1 cellular context compared by ENCODE assay signal in genomic region chr12:9866786-9867379, GRCh38.
TF ChIP-seq lines count a peak whose summit lies in the region.

No MANE protein-coding gene starts in this region.

TF ChIP-seq in H1, 55 proteins besides CTCF, POLR2A, EP300 and RAD21:
- TF ChIP-seq TAF1 (IDR thresholded peaks at IDR 0.05; ENCODE audit: low read depth, low read length): no peak
- TF ChIP-seq HDAC2 (IDR thresholded peaks at IDR 0.05; ENCODE audit: borderline replicate concordance in 1 of 2, low read depth in 2 of 2, low read length in 2 of 2): no peak
- TF ChIP-seq CHD7 (IDR thresholded peaks at IDR 0.05; ENCODE audit: insufficient replicate concordance, low read length): no peak
- no peak for TF ChIP-seq GABPA (IDR thresholded peaks at IDR 0.05; ENCODE audit: borderline replicate concordance, insufficient read depth, low read length)
- TF ChIP-seq TBP (IDR thresholded peaks at IDR 0.05; ENCODE audit: low read depth, low read length): no peak
- TF ChIP-seq, protein P1, sequence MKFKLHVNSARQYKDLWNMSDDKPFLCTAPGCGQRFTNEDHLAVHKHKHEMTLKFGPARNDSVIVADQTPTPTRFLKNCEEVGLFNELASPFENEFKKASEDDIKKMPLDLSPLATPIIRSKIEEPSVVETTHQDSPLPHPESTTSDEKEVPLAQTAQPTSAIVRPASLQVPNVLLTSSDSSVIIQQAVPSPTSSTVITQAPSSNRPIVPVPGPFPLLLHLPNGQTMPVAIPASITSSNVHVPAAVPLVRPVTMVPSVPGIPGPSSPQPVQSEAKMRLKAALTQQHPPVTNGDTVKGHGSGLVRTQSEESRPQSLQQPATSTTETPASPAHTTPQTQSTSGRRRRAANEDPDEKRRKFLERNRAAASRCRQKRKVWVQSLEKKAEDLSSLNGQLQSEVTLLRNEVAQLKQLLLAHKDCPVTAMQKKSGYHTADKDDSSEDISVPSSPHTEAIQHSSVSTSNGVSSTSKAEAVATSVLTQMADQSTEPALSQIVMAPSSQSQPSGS (IDR thresholded peaks at IDR 0.05; ENCODE audit: low read length): no peak
- TF ChIP-seq ASH2L (IDR thresholded peaks at IDR 0.05; ENCODE audit: low read length): no peak
- TF ChIP-seq CHD2 (IDR thresholded peaks at IDR 0.05; ENCODE audit: low read length): no peak
- no peak for TF ChIP-seq SRF (IDR thresholded peaks at IDR 0.05; ENCODE audit: low read depth, low read length)
- TF ChIP-seq NANOG (IDR thresholded peaks at IDR 0.05; ENCODE audit: insufficient read depth, low read depth, low read length, poor library complexity, severe bottlenecking): no peak
- no peak for TF ChIP-seq EZH2 (IDR thresholded peaks at IDR 0.05; ENCODE audit: low read depth, low read length, severe bottlenecking)
- TF ChIP-seq SP1 (IDR thresholded peaks at IDR 0.05; ENCODE audit: low read depth, low read length): no peak
